8 cellular contexts compared by ENCODE assay signal in genomic region chr14:77043984-77044485, GRCh38. TPM values are rescaled to one million over a fixed set of nuclear protein-coding genes. Genes with fewer than 3 reads are reported as not detected.
DNase-seq lines count a peak whose midpoint lies in the region; ATAC-seq, FAIRE-seq and TF ChIP-seq lines count a peak whose summit lies in the region.

No MANE protein-coding gene starts in this region.

- no peak for FAIRE-seq in GM12892 (lab: Jason Lieb, UNC)

- DNase-seq in GM12892 (ENCODE audit: insufficient read length) (no peak), SJSA1 (ENCODE audit: low read depth in 1 of 2, low spot score in 2 of 2) (no peak), glutamatergic neuron (no peak), gastrocnemius medialis (no peak), OCI-M2 (lab: John Stamatoyannopoulos, UW; ENCODE audit: unreplicated experiment) (no peak), COLO829 (ENCODE audit: low spot score) (no peak), NCI-H1048 (lab: John Stamatoyannopoulos, UW) (no peak), iPS-NIHi11 (ENCODE audit: low spot score) (no peak)

- intact Hi-C loops in gastrocnemius medialis (cut with DNase I; ENCODE audit: low total_unique reads) = loop anchor here (2.0 to 5.0 kb wide), 2 partner anchors 33 to 53 kb away; partner anchors contain the start of gene CIPC

- peak overlapping the region; percentile 30 for H3K4me3 Mint-ChIP-seq in glutamatergic neuron (ENCODE audit: unreplicated experiment)

- peak in 1 of 2 donors; percentile 9 for ATAC-seq in gastrocnemius medialis

- H3K4me1 Mint-ChIP-seq in glutamatergic neuron (ENCODE audit: low read depth, unreplicated experiment) = peaks cover 51% of the 10 kb centered on the region

- no peaks in the 10 kb centered on the region for H3K36me3 Mint-ChIP-seq in glutamatergic neuron (ENCODE audit: unreplicated experiment)

- TF ChIP-seq POLR2A in GM12892 (IDR thresholded peaks at IDR 0.05; ENCODE audit: low read depth, low read length) = 0 out of 2 replicates have a peak, but pooled peaks have one; percentile 5
- TF ChIP-seq POLR2A in gastrocnemius medialis (IDR thresholded peaks at IDR 0.05) = no peak

- peaks cover 2% of the 10 kb centered on the region for H3K27me3 Mint-ChIP-seq in glutamatergic neuron (ENCODE audit: unreplicated experiment)

- peaks cover 10% of the 10 kb centered on the region for H3K9me3 Mint-ChIP-seq in glutamatergic neuron (ENCODE audit: unreplicated experiment)

- no peaks in the 10 kb centered on the region for H3K36me3 ChIP-seq in SJSA1
- no peaks in the 10 kb centered on the region for H3K36me3 ChIP-seq in gastrocnemius medialis

- peak overlapping the region; percentile 97; the same call in 1 of the 2 replicates for H3K27ac ChIP-seq in SJSA1
- peak overlapping the region; percentile 84 to 100 (median 96) for H3K27ac ChIP-seq in gastrocnemius medialis

- H3K9me3 ChIP-seq in SJSA1 (replicated peaks) = no peaks in the 10 kb centered on the region
- no peaks in the 10 kb centered on the region for H3K9me3 ChIP-seq in gastrocnemius medialis

- H3K27me3 ChIP-seq in SJSA1 (replicated peaks) = no peaks in the 10 kb centered on the region
- H3K27me3 ChIP-seq in gastrocnemius medialis = no peaks in the 10 kb centered on the region

- H3K4me1 ChIP-seq in SJSA1 (replicated peaks) (peaks cover 64% of the 10 kb centered on the region), gastrocnemius medialis (peaks cover 70 to 76% of the 10 kb centered on the region in 2 donors)

- TF ChIP-seq CTCF in glutamatergic neuron (IDR thresholded peaks at IDR 0.05; ENCODE audit: partially characterized antibody, unreplicated experiment) (no peak), gastrocnemius medialis (IDR thresholded peaks at IDR 0.05 in 4 of 5, conservative IDR thresholded peaks at IDR 0.05 in 1 of 5) (no peak)

- in situ Hi-C loops in gastrocnemius medialis (cut with MboI; ENCODE audit: low sequenced_read_pairs in 4 of 4) = no loop called here

- peak overlapping the region; percentile 99 for H3K27ac Mint-ChIP-seq in glutamatergic neuron (ENCODE audit: unreplicated experiment)

- no peak overlapping the region for H3K4me3 ChIP-seq in SJSA1
- no peak overlapping the region for H3K4me3 ChIP-seq in gastrocnemius medialis

RNA-seq across cellular contexts. Expression of gene IRF2BPL, which starts 15.5 kb away (rescaled TPM):
- 3.9 TPM for polyA plus RNA-seq in GM12892 (2012; ENCODE audit: missing spikeins)
- 9.8 and 16.4 TPM in 2 replicates for total RNA-seq in SJSA1 (2014; rRNA removed; shearing (Covaris generic))
- total RNA-seq in glutamatergic neuron (ENCODE audit: unreplicated experiment) (23.3 TPM), gastrocnemius medialis (10 to 100 TPM; 15.0 to 26.4 (median 17.0) TPM)

RNA-seq across cellular contexts. Expression of gene CIPC, which starts 54.0 kb away (rescaled TPM):
- polyA plus RNA-seq in GM12892 (2012; ENCODE audit: missing spikeins) = 11.6 TPM
- total RNA-seq in SJSA1 (2014; rRNA removed; shearing (Covaris generic)) = 8.8 and 11.0 TPM in 2 replicates
- 22.3 TPM for total RNA-seq in glutamatergic neuron (ENCODE audit: unreplicated experiment)
- 100 to 1,000 TPM; 114 to 178 (median 120) TPM for total RNA-seq in gastrocnemius medialis
